ENCODE assay signal across 8 cellular contexts in the genomic region with DNA sequence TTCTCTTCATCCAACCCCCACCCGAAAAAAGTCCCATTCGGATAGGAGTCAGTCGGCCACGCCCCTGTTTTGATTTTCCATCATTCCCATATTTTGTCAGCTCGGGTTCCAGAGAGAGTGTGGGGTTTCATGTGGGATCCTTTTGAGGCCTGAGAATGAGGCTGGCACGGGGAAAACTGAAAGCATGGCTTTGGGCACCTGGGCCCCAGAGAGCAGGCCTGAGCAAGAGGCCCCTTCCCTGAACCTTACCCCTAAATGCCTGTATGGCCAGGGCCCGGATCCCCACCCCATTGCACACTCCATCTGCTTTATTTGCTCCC. TPM values are rescaled to one million over a fixed set of nuclear protein-coding genes. Genes with fewer than 3 reads are reported as not detected.
DNase-seq lines count a peak whose midpoint lies in the region; FAIRE-seq and TF ChIP-seq lines count a peak whose summit lies in the region.
"Had no signal": no experiment of that assay in that cellular context is flagged by ENCODE, and none has a peak within 500 bp of the region (broad histone marks: within the 10 kb centered on the region; RNA-seq: fewer than 3 reads in every experiment).

No MANE protein-coding gene starts in this region.

- H3K4ac ChIP-seq in trophoblast cell (ENCODE audit: low read depth, low read length): peak overlapping the region; percentile 8

- H2AK5ac ChIP-seq in trophoblast cell (ENCODE audit: low read length): no peak overlapping the region

- H3K4me2 ChIP-seq in Loucy (ENCODE audit: low read depth, low read length, poor library complexity, severe bottlenecking) (peak overlapping the region; percentile 98), astrocyte (ENCODE audit: low read length) (peak overlapping the region; percentile 84), trophoblast cell (ENCODE audit: low read length) (peak overlapping the region; percentile 57), neural progenitor cell (no peak overlapping the region)

- no peak overlapping the region for H2BK120ac ChIP-seq in trophoblast cell (ENCODE audit: insufficient read depth, low read length, poor library complexity)

- H3K4me1 ChIP-seq in Loucy (ENCODE audit: insufficient read depth, low read length, poor library complexity, severe bottlenecking) (peaks cover 49% of the 10 kb centered on the region), astrocyte (ENCODE audit: insufficient read depth, low read length) (peaks cover 14% of the 10 kb centered on the region), trophoblast cell (ENCODE audit: control insufficient read depth in 1 of 2, insufficient read depth in 2 of 2, low read length in 2 of 2) (peaks cover 27 to 29% of the 10 kb centered on the region in 2 experiments), neural progenitor cell (no peaks in the 10 kb centered on the region)

- no peaks in the 10 kb centered on the region for H3K9me3 ChIP-seq in Loucy (ENCODE audit: insufficient read depth, low read depth, low read length)
- H3K9me3 ChIP-seq in astrocyte (ENCODE audit: insufficient read depth, low read depth, low read length): no peaks in the 10 kb centered on the region
- no peaks in the 10 kb centered on the region for H3K9me3 ChIP-seq in trophoblast cell (ENCODE audit: insufficient read depth, low read depth, low read length)
- no peaks in the 10 kb centered on the region for H3K9me3 ChIP-seq in neural progenitor cell (ENCODE audit: low read depth)

- H2BK5ac ChIP-seq in trophoblast cell (ENCODE audit: low read depth, low read length, poor library complexity): no peak overlapping the region

- peak overlapping the region; percentile 17 for H3K14ac ChIP-seq in trophoblast cell (ENCODE audit: low read length)

- H3K9ac ChIP-seq in Loucy (ENCODE audit: low read depth, low read length, poor library complexity, severe bottlenecking): peak overlapping the region; percentile 100
- peak overlapping the region; percentile 82 for H3K9ac ChIP-seq in astrocyte (ENCODE audit: low read length)
- H3K9ac ChIP-seq in trophoblast cell (ENCODE audit: low read length): no peak overlapping the region
- no peak overlapping the region for H3K9ac ChIP-seq in neural progenitor cell

- no peak for TF ChIP-seq CTCF in Loucy (conservative IDR thresholded peaks at IDR 0.05; ENCODE audit: low read length)
- TF ChIP-seq CTCF in astrocyte (IDR thresholded peaks at IDR 0.05; ENCODE audit: insufficient read depth, low read depth, low read length): no peak
- no peak for TF ChIP-seq CTCF in neural progenitor cell (IDR thresholded peaks at IDR 0.05)

- peaks cover 89% of the 10 kb centered on the region for H4K20me1 ChIP-seq in Loucy (ENCODE audit: insufficient read depth, low read length, poor library complexity, severe bottlenecking)
- H4K20me1 ChIP-seq in astrocyte (ENCODE audit: insufficient read depth, low read length): peaks cover 4% of the 10 kb centered on the region
- H4K20me1 ChIP-seq in neural progenitor cell (ENCODE audit: low read depth): peaks cover 91% of the 10 kb centered on the region

- peak overlapping the region; percentile 89 for H3K4me3 ChIP-seq in Loucy (ENCODE audit: low read length, poor library complexity, severe bottlenecking)
- peak overlapping the region; percentile 54 for H3K4me3 ChIP-seq in astrocyte (ENCODE audit: insufficient read depth, low read depth, low read length)
- H3K4me3 ChIP-seq in trophoblast cell (ENCODE audit: low read depth, low read length): no peak overlapping the region
- H3K4me3 ChIP-seq in neural progenitor cell: no peak overlapping the region

- no peak overlapping the region for H4K8ac ChIP-seq in trophoblast cell (ENCODE audit: low read depth, low read length)

- H3K27me3 Mint-ChIP-seq in astrocyte (ENCODE audit: low read depth, unreplicated experiment): peaks cover 93% of the 10 kb centered on the region
- peaks cover 95% of the 10 kb centered on the region for H3K27me3 Mint-ChIP-seq in neural progenitor cell (ENCODE audit: insufficient read depth, low read depth)

- no CpG with 5 or more reads among the region's 7 CpGs for WGBS in trophoblast cell (ENCODE audit: extremely low coverage, insufficient coverage, insufficient read length)

- peaks cover 3% of the 10 kb centered on the region for H3K36me3 Mint-ChIP-seq in astrocyte (ENCODE audit: low read depth, unreplicated experiment)
- no peaks in the 10 kb centered on the region for H3K36me3 Mint-ChIP-seq in neural progenitor cell

- H3K79me2 ChIP-seq in Loucy (ENCODE audit: insufficient read depth, low read length) (peaks cover 98% of the 10 kb centered on the region), astrocyte (ENCODE audit: insufficient read depth, low read length) (peaks cover 49% of the 10 kb centered on the region), trophoblast cell (ENCODE audit: control insufficient read depth, insufficient read depth, low read length, poor library complexity) (peaks cover 7% of the 10 kb centered on the region), neural progenitor cell (ENCODE audit: low read depth) (no peaks in the 10 kb centered on the region)

- H3K4me1 Mint-ChIP-seq in astrocyte (ENCODE audit: low read depth, unreplicated experiment) (peaks cover 3% of the 10 kb centered on the region), neural progenitor cell (peaks cover 4% of the 10 kb centered on the region)

- H3K27ac Mint-ChIP-seq in astrocyte (ENCODE audit: unreplicated experiment) (peak overlapping the region; percentile 41), neural progenitor cell (no peak overlapping the region)

- H4K12ac ChIP-seq in trophoblast cell (ENCODE audit: low read depth, low read length): no peak overlapping the region

- no peak overlapping the region for H3K23ac ChIP-seq in trophoblast cell (ENCODE audit: low read length)

- no peak for FAIRE-seq in astrocyte (lab: Jason Lieb, UNC)
- FAIRE-seq in GM19239 (lab: Jason Lieb, UNC): no peak

- no peak overlapping the region for H2AFZ ChIP-seq in Loucy (ENCODE audit: low read length)
- H2AFZ ChIP-seq in astrocyte (ENCODE audit: low read depth, low read length): no peak overlapping the region
- no peak overlapping the region for H2AFZ ChIP-seq in trophoblast cell (ENCODE audit: insufficient read depth, low read length, poor library complexity)
- H2AFZ ChIP-seq in neural progenitor cell (replicated peaks): no peak overlapping the region

- no peak overlapping the region for H3K18ac ChIP-seq in trophoblast cell (ENCODE audit: low read length)

- no peaks in the 10 kb centered on the region for H3K9me2 ChIP-seq in Loucy (replicated peaks; ENCODE audit: low read depth, low read length)

- H4K91ac ChIP-seq in trophoblast cell (ENCODE audit: low read depth, low read length): no peak overlapping the region

- peaks cover 9% of the 10 kb centered on the region; the same call in 1 of the 2 replicates for H3F3A ChIP-seq in Loucy (ENCODE audit: low read depth)
- H3F3A ChIP-seq in neural progenitor cell (ENCODE audit: low read depth): no peaks in the 10 kb centered on the region

- H2BK12ac ChIP-seq in trophoblast cell (ENCODE audit: low read length): no peak overlapping the region

- H3K36me3 ChIP-seq in Loucy (ENCODE audit: insufficient read depth, low read length) (peaks cover 42% of the 10 kb centered on the region), astrocyte (ENCODE audit: insufficient read depth, low read length) (no peaks in the 10 kb centered on the region), trophoblast cell (ENCODE audit: control insufficient read depth in 1 of 2, insufficient read depth in 2 of 2, low read length in 2 of 2) (no peaks in the 10 kb centered on the region), neural progenitor cell (no peaks in the 10 kb centered on the region)

- H3K9me3 Mint-ChIP-seq in astrocyte (ENCODE audit: unreplicated experiment) (peaks cover 39% of the 10 kb centered on the region), neural progenitor cell (peaks cover 23% of the 10 kb centered on the region)

- DNase-seq in astrocyte (ENCODE audit: low read depth) (no peak), trophoblast cell (no peak), neural progenitor cell (ENCODE audit: low spot score) (no peak), cortex of kidney (lab: John Stamatoyannopoulos, UW) (no peak), GM19239 (ENCODE audit: insufficient read length, low spot score) (no peak)
- DNase-seq: NCI-H510A treated with DMSO at 0.1 percent for 48 hours had no signal

- H3K79me1 ChIP-seq in trophoblast cell (ENCODE audit: low read length): peaks cover 17% of the 10 kb centered on the region

- H3K4me3 Mint-ChIP-seq in astrocyte (ENCODE audit: unreplicated experiment) (no peak overlapping the region), neural progenitor cell (no peak overlapping the region)

- peak overlapping the region; percentile 69 for H3K27ac ChIP-seq in astrocyte (ENCODE audit: low read depth, low read length)
- H3K27ac ChIP-seq in trophoblast cell (ENCODE audit: low read depth, low read length): no peak overlapping the region
- H3K27ac ChIP-seq in neural progenitor cell: no peak overlapping the region

- peaks cover 43% of the 10 kb centered on the region for H3K27me3 ChIP-seq in Loucy (ENCODE audit: insufficient read depth, low read length, poor library complexity, severe bottlenecking)
- H3K27me3 ChIP-seq in astrocyte (ENCODE audit: insufficient read depth, low read length): peaks cover 79% of the 10 kb centered on the region
- peaks cover 3% of the 10 kb centered on the region for H3K27me3 ChIP-seq in trophoblast cell (ENCODE audit: insufficient read depth, low read length)
- H3K27me3 ChIP-seq in neural progenitor cell: peaks cover 100% of the 10 kb centered on the region

RNA-seq across cellular contexts. Expression of gene HOXB4, which starts 4.6 kb away (rescaled TPM):
- total RNA-seq in astrocyte (not detected in 2 replicates), neural progenitor cell (ENCODE audit: low replicate concordance) (not detected in 2 replicates)
- polyA plus RNA-seq in trophoblast cell (2013): 5.5 and 6.2 TPM in 2 replicates
- total RNA-seq: chondrocyte had no signal

RNA-seq across cellular contexts. Expression of gene HOXB3, which starts 7.3 kb away (rescaled TPM):
- not detected in 2 replicates for total RNA-seq in astrocyte
- 8.1 and 10.4 TPM in 2 replicates for polyA plus RNA-seq in trophoblast cell (2013)
- total RNA-seq in neural progenitor cell (ENCODE audit: low replicate concordance): not detected in 2 replicates

RNA-seq across cellular contexts. Expression of gene HOXB5, which starts 10.9 kb away (rescaled TPM):
- total RNA-seq in astrocyte (not detected in 2 replicates), neural progenitor cell (ENCODE audit: low replicate concordance) (not detected in 2 replicates)
- 3.2 and 3.5 TPM in 2 replicates for polyA plus RNA-seq in trophoblast cell (2013)
- total RNA-seq: chondrocyte had no signal

RNA-seq across cellular contexts. Expression of gene HOXB6, which starts 22.1 kb away (rescaled TPM):
- total RNA-seq in astrocyte (not detected in 2 replicates), neural progenitor cell (ENCODE audit: low replicate concordance) (not detected in 2 replicates)
- 10.6 and 10.9 TPM in 2 replicates for polyA plus RNA-seq in trophoblast cell (2013)
- total RNA-seq: chondrocyte had no signal

RNA-seq across cellular contexts. Expression of gene HOXB7, which starts 28.1 kb away (rescaled TPM):
- not detected in 2 replicates for total RNA-seq in astrocyte
- polyA plus RNA-seq in trophoblast cell (2013): 9.6 and 9.8 TPM in 2 replicates
- total RNA-seq in neural progenitor cell (ENCODE audit: low replicate concordance): not detected in 2 replicates
- total RNA-seq: chondrocyte had no signal

Comparison
In these comparisons a context has a peak if more than half of its experiments do, and no peak if none do; other contexts are left out.
1. H3K4me3 ChIP-seq: peak in Loucy (single experiment) and astrocyte (single experiment); none in trophoblast cell (single experiment) and neural progenitor cell (single experiment).
2. H3K9ac ChIP-seq: peak in Loucy (single experiment) and astrocyte (single experiment); none in trophoblast cell (single experiment) and neural progenitor cell (single experiment).